ENCODE assay signal across 9 cellular contexts in the genomic region with DNA sequence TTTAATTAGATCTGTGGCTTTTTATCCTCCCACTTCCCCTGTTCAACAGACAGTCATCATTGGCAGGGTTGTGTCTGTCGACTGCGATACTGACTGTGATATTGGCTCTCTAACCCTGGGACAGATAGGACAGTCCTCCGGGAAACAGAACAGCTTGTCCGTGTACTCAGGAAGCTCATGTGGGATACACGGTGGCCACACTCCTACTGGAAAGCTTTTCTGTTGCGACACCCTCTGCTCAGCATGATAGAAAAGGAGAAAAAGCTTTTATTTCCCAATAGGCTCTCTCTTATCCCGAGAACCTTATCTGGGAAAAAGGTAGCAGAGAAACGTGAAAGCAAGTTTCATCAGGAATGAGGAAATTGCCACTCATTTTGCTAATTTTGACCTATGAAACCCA.
A peak's percentile ranks its signal among the peaks of the same experiment; 100 is the strongest.
DNase-seq lines count a peak whose midpoint lies in the region; ATAC-seq and TF ChIP-seq lines count a peak whose summit lies in the region.
"Had no signal": no experiment of that assay in that cellular context is flagged by ENCODE, and none has a peak within 500 bp of the region (broad histone marks: within the 10 kb centered on the region; RNA-seq: fewer than 3 reads in every experiment).

No MANE protein-coding gene starts in this region.

- TF ChIP-seq CTCF in foreskin fibroblast (IDR thresholded peaks at IDR 0.05; ENCODE audit: low read depth, low read length) (no peak), psoas muscle (IDR thresholded peaks at IDR 0.05) (no peak)

- DNase-seq in EH (ENCODE audit: low read depth) (peak; percentile 66), adipocyte (ENCODE audit: low read depth) (peak; percentile 81), foreskin fibroblast (peak; percentile 71 to 80), psoas muscle (peak in 1 of 2 donors; percentile 30), OCI-M1 (lab: John Stamatoyannopoulos, UW) (no peak)
- DNase-seq: head of caudate nucleus had no signal

- intact Hi-C loops in psoas muscle (cut with DNase I) = no loop called here

- no peaks in the 10 kb centered on the region for H3K9me3 ChIP-seq in adipocyte (ENCODE audit: control insufficient read depth, low read length)
- H3K9me3 ChIP-seq in psoas muscle = no peaks in the 10 kb centered on the region

- H3K27me3 ChIP-seq in adipocyte (replicated peaks; ENCODE audit: control insufficient read depth, insufficient read depth, low read length) = no peaks in the 10 kb centered on the region
- no peaks in the 10 kb centered on the region for H3K27me3 ChIP-seq in psoas muscle (ENCODE audit: insufficient read depth in 3 of 3, low read length in 2 of 3)

- 30 to 36% (median 35%) methylated on average over 8 of the region's 8 CpGs for WGBS in psoas muscle, 3 donors

- ATAC-seq in psoas muscle (peak in 3 of 4 donors; percentile 59 to 68 (median 61)), GM19395 (IDR thresholded peaks at IDR 0.05; ENCODE audit: unreplicated experiment) (no peak), HG03175 (IDR thresholded peaks at IDR 0.05; ENCODE audit: unreplicated experiment) (no peak), HG03442 (IDR thresholded peaks at IDR 0.05; ENCODE audit: unreplicated experiment) (no peak)

- H3K4me3 ChIP-seq in adipocyte (ENCODE audit: low read length) (peak overlapping the region; percentile 64), foreskin fibroblast (ENCODE audit: low read depth in 1 of 2, low read length in 2 of 2) (no peak overlapping the region), psoas muscle (no peak overlapping the region)

- peaks cover 5% of the 10 kb centered on the region for H3K36me3 ChIP-seq in adipocyte (ENCODE audit: control insufficient read depth, insufficient read depth, low read length, severe bottlenecking)
- no peaks in the 10 kb centered on the region for H3K36me3 ChIP-seq in psoas muscle (ENCODE audit: insufficient read depth in 1 of 2, low read depth in 1 of 2)

- H3K27ac ChIP-seq in psoas muscle = no peak overlapping the region

- H3K4me1 ChIP-seq in adipocyte (ENCODE audit: control insufficient read depth, insufficient read depth, low read length) (peaks cover 37% of the 10 kb centered on the region), psoas muscle (no peaks in the 10 kb centered on the region)

- H3K9ac ChIP-seq in adipocyte (ENCODE audit: low read length) = peak overlapping the region; percentile 84

Comparison
In these comparisons a context has a peak if more than half of its experiments do, and no peak if none do; other contexts are left out.
1. ATAC-seq: peak in psoas muscle (3 of 4); none in GM19395 (single experiment), HG03175 (single experiment) and HG03442 (single experiment).